Comparison of ENCODE assay signal across 1 cellular context in the genomic region with DNA sequence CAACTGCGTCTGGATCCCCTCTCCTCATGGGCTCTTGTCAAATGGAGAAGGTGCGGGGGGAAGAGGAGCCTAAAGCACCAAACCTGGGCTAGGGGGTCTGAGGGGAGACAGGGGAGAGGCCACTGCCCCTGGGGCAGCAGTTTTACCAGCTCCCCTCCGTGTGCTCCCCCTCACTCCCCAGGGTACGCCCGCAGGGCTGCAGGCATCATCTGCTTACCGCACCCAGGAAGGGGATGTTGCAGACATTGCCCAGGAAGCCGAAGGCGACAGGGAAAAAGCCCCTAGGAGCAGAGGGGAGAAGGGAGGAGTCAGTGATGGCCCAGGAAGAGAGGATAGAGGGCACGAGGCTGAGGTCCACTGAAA.
A peak's percentile ranks its signal among the peaks of the same experiment; 100 is the strongest.
TF ChIP-seq lines count a peak whose summit lies in the region.

No MANE protein-coding gene starts in this region.

TF ChIP-seq in H1, 55 proteins besides CTCF, POLR2A, EP300 and RAD21:
- TF ChIP-seq JUND (IDR thresholded peaks at IDR 0.05; ENCODE audit: low read length) (0 out of 2 replicates have a peak, but pooled peaks have one; percentile 1), KDM5A (IDR thresholded peaks at IDR 0.05; ENCODE audit: low read length) (no peak), MAFK (IDR thresholded peaks at IDR 0.05; ENCODE audit: low read depth, low read length) (no peak), SAP30 (IDR thresholded peaks at IDR 0.05; ENCODE audit: insufficient read depth, insufficient replicate concordance, low read length) (no peak), BACH1 (IDR thresholded peaks at IDR 0.05; ENCODE audit: low read length) (no peak), CEBPB (IDR thresholded peaks at IDR 0.05; ENCODE audit: low read depth, low read length) (no peak), SIN3A (conservative IDR thresholded peaks at IDR 0.05 in 1 of 2, IDR thresholded peaks at IDR 0.05 in 1 of 2; ENCODE audit: low read depth in 1 of 2, low read length in 2 of 2) (no peak)
